In the genomic region with DNA sequence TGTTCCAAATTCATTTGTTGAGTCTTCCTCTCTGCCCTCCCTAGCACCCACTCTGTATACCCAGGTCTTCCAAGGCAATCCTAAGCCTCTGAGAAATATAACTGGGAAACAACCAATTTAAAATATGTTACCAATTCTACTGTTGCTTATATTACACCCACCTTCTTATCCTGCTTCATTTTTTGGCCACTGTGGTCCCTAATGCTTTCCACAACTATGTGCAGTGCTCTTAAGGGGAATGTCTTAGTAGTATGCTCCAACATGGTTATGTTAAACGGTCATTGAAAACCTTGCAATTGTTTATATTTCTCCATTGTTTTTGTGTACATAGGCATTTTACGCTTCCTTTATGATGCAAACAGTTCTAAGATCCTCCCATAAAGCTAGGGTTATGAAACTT, we compare ENCODE assay signal across 19 cellular contexts.
DNase-seq lines count a peak whose midpoint lies in the region; ATAC-seq and TF ChIP-seq lines count a peak whose summit lies in the region.
"Had no signal": no experiment of that assay in that cellular context is flagged by ENCODE, and none has a peak within 500 bp of the region (broad histone marks: within the 10 kb centered on the region; RNA-seq: fewer than 3 reads in every experiment).

No MANE protein-coding gene starts in this region.

- peaks cover 16% of the 10 kb centered on the region; the same call in 2 of the 3 replicates for H3K4me1 Mint-ChIP-seq in GM23338
- H3K4me1 Mint-ChIP-seq in WTC11, result peaks cover 14% of the 10 kb centered on the region
- no peaks in the 10 kb centered on the region for H3K4me1 Mint-ChIP-seq in progenitor cell of endocrine pancreas (ENCODE audit: low read depth)
- H3K4me1 Mint-ChIP-seq: CD14-positive monocyte; CD4-positive, alpha-beta memory T cell had no signal

- no peak overlapping the region for H3K18ac ChIP-seq in mesenchymal stem cell (ENCODE audit: low read depth in 1 of 2, low read length in 2 of 2)

- H4K8ac ChIP-seq in mesenchymal stem cell (ENCODE audit: low read length), result no peak overlapping the region

- no peak overlapping the region for H2BK15ac ChIP-seq in mesenchymal stem cell (ENCODE audit: low read depth, poor library complexity, severe bottlenecking)

- no peak overlapping the region for H3K4me3 Mint-ChIP-seq in GM23338
- no peak overlapping the region for H3K4me3 Mint-ChIP-seq in WTC11
- no peak overlapping the region for H3K4me3 Mint-ChIP-seq in progenitor cell of endocrine pancreas (ENCODE audit: low read depth)
- H3K4me3 Mint-ChIP-seq: CD14-positive monocyte; CD4-positive, alpha-beta memory T cell; IgD-negative memory B cell had no signal

- peak overlapping the region; percentile 28; the same call in 1 of the 2 replicates for H3K27ac Mint-ChIP-seq in GM23338
- H3K27ac Mint-ChIP-seq in WTC11, result no peak overlapping the region
- H3K27ac Mint-ChIP-seq in progenitor cell of endocrine pancreas, result no peak overlapping the region
- H3K27ac Mint-ChIP-seq: CD14-positive monocyte, IgD-negative memory B cell had no signal

- H2AK5ac ChIP-seq in mesenchymal stem cell (ENCODE audit: low read length, severe bottlenecking), result peak overlapping the region; percentile 72

- CTCF ChIA-PET in WTC11 (lab: Charles Lee), result interaction anchor here (0.7 kb wide), 1 partner anchor 9 kb away, joined by 3 read pairs; no protein-coding TSS in a partner anchor

- no peaks in the 10 kb centered on the region for H3K9me3 ChIP-seq in mesenchymal stem cell (ENCODE audit: control insufficient read depth, low read length)
- H3K9me3 ChIP-seq in BE2C, result no peaks in the 10 kb centered on the region
- H3K9me3 ChIP-seq: A549, BLaER1, HAP-1 had no signal

- no peaks in the 10 kb centered on the region for H3K36me3 ChIP-seq in GM23338 (ENCODE audit: insufficient read depth)
- H3K36me3 ChIP-seq in mesenchymal stem cell (ENCODE audit: control insufficient read depth in 1 of 2, insufficient read depth in 2 of 2, low read depth in 1 of 2, low read length in 2 of 2), result peaks cover 0 to 4% of the 10 kb centered on the region in 2 experiments
- no peaks in the 10 kb centered on the region for H3K36me3 ChIP-seq in BE2C
- H3K36me3 ChIP-seq: BLaER1, HAP-1 had no signal

- no CpG with 5 or more reads among the region's 2 CpGs for WGBS in mesenchymal stem cell

- POLR2A ChIA-PET in WTC11 (lab: Charles Lee), result no interaction called here

- H3K4me3 ChIP-seq in GM23338 (no peak overlapping the region), mesenchymal stem cell (ENCODE audit: insufficient read depth in 1 of 2, low read depth in 1 of 2, low read length in 2 of 2) (no peak overlapping the region), BE2C (ENCODE audit: low read depth, low read length) (no peak overlapping the region)
- H3K4me3 ChIP-seq: A549, BLaER1, HAP-1 had no signal

- no peaks in the 10 kb centered on the region for H3K79me2 ChIP-seq in GM23338 (replicated peaks; ENCODE audit: insufficient read depth)

- TF ChIP-seq CTCF in GM23338 (conservative IDR thresholded peaks at IDR 0.05; ENCODE audit: low read depth in 2 of 2) (no peak), WTC11 (IDR thresholded peaks at IDR 0.05) (no peak), progenitor cell of endocrine pancreas (IDR thresholded peaks at IDR 0.05; ENCODE audit: unreplicated experiment) (no peak), BE2C (IDR thresholded peaks at IDR 0.05; ENCODE audit: low read depth, low read length) (no peak)

- peak overlapping the region; percentile 34; the same call in 1 of the 2 replicates for H3K4me2 ChIP-seq in GM23338
- no peak overlapping the region for H3K4me2 ChIP-seq in mesenchymal stem cell (ENCODE audit: low read length, poor library complexity, severe bottlenecking)
- H3K4me2 ChIP-seq: A549, BLaER1 had no signal

- ATAC-seq in GM23338 (peak; percentile 45; the same call in 2 of the 3 replicates), WTC11 (peak; percentile 32; the same call in 1 of the 2 replicates), HG03175 (IDR thresholded peaks at IDR 0.05; ENCODE audit: unreplicated experiment) (no peak)
- ATAC-seq: A549 had no signal

- H3K27me3 ChIP-seq in GM23338 (ENCODE audit: insufficient read depth) (no peaks in the 10 kb centered on the region), mesenchymal stem cell (ENCODE audit: control insufficient read depth in 1 of 2, insufficient read depth in 1 of 2, low read length in 2 of 2) (no peaks in the 10 kb centered on the region), BE2C (no peaks in the 10 kb centered on the region)
- H3K27me3 ChIP-seq: BLaER1 had no signal

- no peaks in the 10 kb centered on the region for H3K9me2 ChIP-seq in GM23338 (ENCODE audit: insufficient read depth)

- no peak overlapping the region for H3K4ac ChIP-seq in mesenchymal stem cell (ENCODE audit: low read depth in 1 of 2, low read length in 2 of 2)

- no peaks in the 10 kb centered on the region for H3F3A ChIP-seq in GM23338 (replicated peaks; ENCODE audit: low read depth)

- H4K20me1 ChIP-seq in GM23338 (replicated peaks; ENCODE audit: insufficient read depth), result no peaks in the 10 kb centered on the region
- H4K20me1 ChIP-seq: BLaER1 had no signal

- H3K79me1 ChIP-seq in mesenchymal stem cell (replicated peaks; ENCODE audit: low read length, poor library complexity, severe bottlenecking), result peaks cover 26% of the 10 kb centered on the region

- H2BK12ac ChIP-seq in mesenchymal stem cell (ENCODE audit: low read length in 2 of 2), result no peak overlapping the region

- no peaks in the 10 kb centered on the region for H3K36me3 Mint-ChIP-seq in GM23338 (ENCODE audit: low read depth)
- no peaks in the 10 kb centered on the region for H3K36me3 Mint-ChIP-seq in WTC11
- no peaks in the 10 kb centered on the region for H3K36me3 Mint-ChIP-seq in progenitor cell of endocrine pancreas (ENCODE audit: insufficient read depth)
- H3K36me3 Mint-ChIP-seq: CD14-positive monocyte; CD4-positive, alpha-beta memory T cell; IgD-negative memory B cell had no signal

- H3K9me3 Mint-ChIP-seq in GM23338 (no peaks in the 10 kb centered on the region; the same call in 2 of the 3 replicates), WTC11 (peaks cover under 1% of the 10 kb centered on the region), progenitor cell of endocrine pancreas (ENCODE audit: low read depth) (peaks cover under 1% of the 10 kb centered on the region)

- H3K27me3 Mint-ChIP-seq in GM23338 (ENCODE audit: insufficient read depth, low read depth, poor library complexity), result peaks cover 1% of the 10 kb centered on the region
- H3K27me3 Mint-ChIP-seq in WTC11 (ENCODE audit: low read depth), result no peaks in the 10 kb centered on the region
- H3K27me3 Mint-ChIP-seq in progenitor cell of endocrine pancreas, result no peaks in the 10 kb centered on the region
- H3K27me3 Mint-ChIP-seq: CD4-positive, alpha-beta memory T cell; IgD-negative memory B cell had no signal

- H4K91ac ChIP-seq in mesenchymal stem cell (ENCODE audit: low read length), result no peak overlapping the region

- no peak overlapping the region for H2BK5ac ChIP-seq in mesenchymal stem cell (ENCODE audit: low read depth, low read length, poor library complexity, severe bottlenecking)

- H3K23ac ChIP-seq in mesenchymal stem cell (ENCODE audit: low read length in 2 of 2), result no peak overlapping the region

- H3K4me1 ChIP-seq in GM23338 (ENCODE audit: insufficient read depth), result peaks cover 15% of the 10 kb centered on the region
- peaks cover 3% of the 10 kb centered on the region for H3K4me1 ChIP-seq in mesenchymal stem cell (ENCODE audit: control insufficient read depth, insufficient read depth, low read depth, low read length)
- H3K4me1 ChIP-seq in BE2C, result peaks cover 17% of the 10 kb centered on the region
- H3K4me1 ChIP-seq: A549, BLaER1, HAP-1 had no signal

- no peak overlapping the region for H3K14ac ChIP-seq in mesenchymal stem cell (ENCODE audit: low read length in 2 of 2)

- no peak overlapping the region for H3K9ac ChIP-seq in mesenchymal stem cell (ENCODE audit: low read length)
- H3K9ac ChIP-seq: BLaER1 had no signal

- DNase-seq in GM23338 (ENCODE audit: low spot score), result no peak
- DNase-seq in WTC11 (ENCODE audit: low spot score), result no peak
- peak; percentile 35 for DNase-seq in astrocyte of the hippocampus (ENCODE audit: low read depth, low spot score)
- DNase-seq in mesenchymal stem cell, result peak; percentile 32
- DNase-seq in progenitor cell of endocrine pancreas (ENCODE audit: low spot score, unreplicated experiment), result no peak
- DNase-seq in BE2C, result no peak
- no peak for DNase-seq in foreskin melanocyte
- DNase-seq: AML-193; Calu3; CD4-positive, alpha-beta memory T cell; DMS79 treated with DMSO at 0.1 percent for 48 hours; GF-D8 had no signal

- H2AFZ ChIP-seq in GM23338 (no peak overlapping the region), mesenchymal stem cell (ENCODE audit: low read depth, low read length) (no peak overlapping the region)

- H2BK120ac ChIP-seq in mesenchymal stem cell (ENCODE audit: low read depth, low read length), result no peak overlapping the region

- H3K27ac ChIP-seq in GM23338 (ENCODE audit: low read depth), result no peak overlapping the region
- H3K27ac ChIP-seq in mesenchymal stem cell (ENCODE audit: low read length, poor library complexity, severe bottlenecking), result peak overlapping the region; percentile 23
- H3K27ac ChIP-seq: 22Rv1, A549, BLaER1 had no signal

TF ChIP-seq in GM23338, 12 proteins besides CTCF, POLR2A, EP300 and RAD21:
- no peak for TF ChIP-seq EZH2phosphoT487 (IDR thresholded peaks at IDR 0.05; ENCODE audit: unreplicated experiment)
- no peak for TF ChIP-seq CREB1 (CRISPR knock-in tag; IDR thresholded peaks at IDR 0.05; ENCODE audit: low read depth)

TF ChIP-seq in WTC11, 78 proteins besides CTCF, POLR2A, EP300 and RAD21 (continues in another document):
- TF ChIP-seq KAT7 (CRISPR knock-in tag; IDR thresholded peaks at IDR 0.05; ENCODE audit: borderline replicate concordance), result no peak
- no peak for TF ChIP-seq TEAD4 (CRISPR knock-in tag; IDR thresholded peaks at IDR 0.05)
- TF ChIP-seq, protein P1, sequence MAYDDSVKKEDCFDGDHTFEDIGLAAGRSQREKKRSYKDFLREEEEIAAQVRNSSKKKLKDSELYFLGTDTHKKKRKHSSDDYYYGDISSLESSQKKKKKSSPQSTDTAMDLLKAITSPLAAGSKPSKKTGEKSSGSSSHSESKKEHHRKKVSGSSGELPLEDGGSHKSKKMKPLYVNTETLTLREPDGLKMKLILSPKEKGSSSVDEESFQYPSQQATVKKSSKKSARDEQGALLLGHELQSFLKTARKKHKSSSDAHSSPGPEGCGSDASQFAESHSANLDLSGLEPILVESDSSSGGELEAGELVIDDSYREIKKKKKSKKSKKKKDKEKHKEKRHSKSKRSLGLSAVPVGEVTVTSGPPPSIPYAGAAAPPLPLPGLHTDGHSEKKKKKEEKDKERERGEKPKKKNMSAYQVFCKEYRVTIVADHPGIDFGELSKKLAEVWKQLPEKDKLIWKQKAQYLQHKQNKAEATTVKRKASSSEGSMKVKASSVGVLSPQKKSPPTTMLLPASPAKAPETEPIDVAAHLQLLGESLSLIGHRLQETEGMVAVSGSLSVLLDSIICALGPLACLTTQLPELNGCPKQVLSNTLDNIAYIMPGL (CRISPR knock-in tag; IDR thresholded peaks at IDR 0.05), result no peak

Comparison
In these comparisons a context has a peak if more than half of its experiments do, and no peak if none do; other contexts are left out.
1. DNase-seq: peak in astrocyte of the hippocampus (single experiment) and mesenchymal stem cell (single experiment); none in GM23338 (single experiment), WTC11 (single experiment), progenitor cell of endocrine pancreas (single experiment), BE2C (single experiment) and foreskin melanocyte (single experiment).